ENCODE assay signal across 1 cellular context in the genomic region with DNA sequence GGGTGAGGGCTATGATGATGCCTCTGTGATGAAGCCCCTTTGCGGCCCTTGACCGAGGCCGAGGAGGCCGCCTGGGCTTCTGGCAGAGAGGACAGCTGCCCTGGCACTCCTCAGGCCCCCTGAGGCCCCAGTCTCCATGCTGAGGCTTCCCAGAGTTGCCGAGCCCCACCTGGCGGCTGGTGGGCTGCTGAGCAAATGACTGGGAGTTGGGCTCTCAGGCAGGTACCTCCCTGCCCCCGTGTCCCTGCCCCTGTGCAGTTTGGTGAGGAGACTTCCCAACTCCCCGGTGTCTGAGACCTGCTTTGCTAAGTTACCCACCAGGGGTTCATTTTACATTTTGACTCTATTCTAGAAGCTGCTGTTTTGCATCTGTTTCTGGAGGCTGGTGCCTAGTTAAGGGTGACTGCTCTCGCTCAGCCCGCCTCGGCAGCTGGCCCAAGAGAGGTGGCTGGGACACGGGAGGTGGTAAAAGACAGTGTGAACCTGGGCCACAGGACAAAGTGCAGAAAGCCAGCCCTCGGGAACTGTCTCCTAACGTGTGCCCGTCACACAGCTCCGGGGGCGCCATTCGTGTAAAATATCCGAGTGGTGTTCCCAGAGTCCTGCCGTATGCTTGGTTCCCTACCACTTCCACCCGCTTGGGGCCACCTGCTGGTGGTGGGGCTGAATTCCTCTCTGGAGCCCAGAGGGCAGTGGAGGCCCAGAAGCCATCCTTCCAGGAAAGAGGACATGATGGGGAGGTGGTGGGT.
TF ChIP-seq lines count a peak whose summit lies in the region.

No MANE protein-coding gene starts in this region.

TF ChIP-seq in GM12878, 131 proteins besides CTCF, POLR2A, EP300 and RAD21 (continued from another document):
- TF ChIP-seq, protein P1, sequence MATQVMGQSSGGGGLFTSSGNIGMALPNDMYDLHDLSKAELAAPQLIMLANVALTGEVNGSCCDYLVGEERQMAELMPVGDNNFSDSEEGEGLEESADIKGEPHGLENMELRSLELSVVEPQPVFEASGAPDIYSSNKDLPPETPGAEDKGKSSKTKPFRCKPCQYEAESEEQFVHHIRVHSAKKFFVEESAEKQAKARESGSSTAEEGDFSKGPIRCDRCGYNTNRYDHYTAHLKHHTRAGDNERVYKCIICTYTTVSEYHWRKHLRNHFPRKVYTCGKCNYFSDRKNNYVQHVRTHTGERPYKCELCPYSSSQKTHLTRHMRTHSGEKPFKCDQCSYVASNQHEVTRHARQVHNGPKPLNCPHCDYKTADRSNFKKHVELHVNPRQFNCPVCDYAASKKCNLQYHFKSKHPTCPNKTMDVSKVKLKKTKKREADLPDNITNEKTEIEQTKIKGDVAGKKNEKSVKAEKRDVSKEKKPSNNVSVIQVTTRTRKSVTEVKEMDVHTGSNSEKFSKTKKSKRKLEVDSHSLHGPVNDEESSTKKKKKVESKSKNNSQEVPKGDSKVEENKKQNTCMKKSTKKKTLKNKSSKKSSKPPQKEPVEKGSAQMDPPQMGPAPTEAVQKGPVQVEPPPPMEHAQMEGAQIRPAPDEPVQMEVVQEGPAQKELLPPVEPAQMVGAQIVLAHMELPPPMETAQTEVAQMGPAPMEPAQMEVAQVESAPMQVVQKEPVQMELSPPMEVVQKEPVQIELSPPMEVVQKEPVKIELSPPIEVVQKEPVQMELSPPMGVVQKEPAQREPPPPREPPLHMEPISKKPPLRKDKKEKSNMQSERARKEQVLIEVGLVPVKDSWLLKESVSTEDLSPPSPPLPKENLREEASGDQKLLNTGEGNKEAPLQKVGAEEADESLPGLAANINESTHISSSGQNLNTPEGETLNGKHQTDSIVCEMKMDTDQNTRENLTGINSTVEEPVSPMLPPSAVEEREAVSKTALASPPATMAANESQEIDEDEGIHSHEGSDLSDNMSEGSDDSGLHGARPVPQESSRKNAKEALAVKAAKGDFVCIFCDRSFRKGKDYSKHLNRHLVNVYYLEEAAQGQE (IDR thresholded peaks at IDR 0.05; ENCODE audit: low read depth, low read length), result no peak
- no peak for TF ChIP-seq MTA2 (IDR thresholded peaks at IDR 0.05; ENCODE audit: low read depth)
- TF ChIP-seq NFYA (IDR thresholded peaks at IDR 0.05; ENCODE audit: borderline replicate concordance, low read depth, low read length), result no peak
- TF ChIP-seq, protein P2, sequence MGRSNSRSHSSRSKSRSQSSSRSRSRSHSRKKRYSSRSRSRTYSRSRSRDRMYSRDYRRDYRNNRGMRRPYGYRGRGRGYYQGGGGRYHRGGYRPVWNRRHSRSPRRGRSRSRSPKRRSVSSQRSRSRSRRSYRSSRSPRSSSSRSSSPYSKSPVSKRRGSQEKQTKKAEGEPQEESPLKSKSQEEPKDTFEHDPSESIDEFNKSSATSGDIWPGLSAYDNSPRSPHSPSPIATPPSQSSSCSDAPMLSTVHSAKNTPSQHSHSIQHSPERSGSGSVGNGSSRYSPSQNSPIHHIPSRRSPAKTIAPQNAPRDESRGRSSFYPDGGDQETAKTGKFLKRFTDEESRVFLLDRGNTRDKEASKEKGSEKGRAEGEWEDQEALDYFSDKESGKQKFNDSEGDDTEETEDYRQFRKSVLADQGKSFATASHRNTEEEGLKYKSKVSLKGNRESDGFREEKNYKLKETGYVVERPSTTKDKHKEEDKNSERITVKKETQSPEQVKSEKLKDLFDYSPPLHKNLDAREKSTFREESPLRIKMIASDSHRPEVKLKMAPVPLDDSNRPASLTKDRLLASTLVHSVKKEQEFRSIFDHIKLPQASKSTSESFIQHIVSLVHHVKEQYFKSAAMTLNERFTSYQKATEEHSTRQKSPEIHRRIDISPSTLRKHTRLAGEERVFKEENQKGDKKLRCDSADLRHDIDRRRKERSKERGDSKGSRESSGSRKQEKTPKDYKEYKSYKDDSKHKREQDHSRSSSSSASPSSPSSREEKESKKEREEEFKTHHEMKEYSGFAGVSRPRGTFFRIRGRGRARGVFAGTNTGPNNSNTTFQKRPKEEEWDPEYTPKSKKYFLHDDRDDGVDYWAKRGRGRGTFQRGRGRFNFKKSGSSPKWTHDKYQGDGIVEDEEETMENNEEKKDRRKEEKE (IDR thresholded peaks at IDR 0.05), result no peak
- no peak for TF ChIP-seq ZZZ3 (IDR thresholded peaks at IDR 0.05; ENCODE audit: control insufficient read depth, insufficient read length, low read depth)
